ENCODE assay signal across 8 cellular contexts in the genomic region with DNA sequence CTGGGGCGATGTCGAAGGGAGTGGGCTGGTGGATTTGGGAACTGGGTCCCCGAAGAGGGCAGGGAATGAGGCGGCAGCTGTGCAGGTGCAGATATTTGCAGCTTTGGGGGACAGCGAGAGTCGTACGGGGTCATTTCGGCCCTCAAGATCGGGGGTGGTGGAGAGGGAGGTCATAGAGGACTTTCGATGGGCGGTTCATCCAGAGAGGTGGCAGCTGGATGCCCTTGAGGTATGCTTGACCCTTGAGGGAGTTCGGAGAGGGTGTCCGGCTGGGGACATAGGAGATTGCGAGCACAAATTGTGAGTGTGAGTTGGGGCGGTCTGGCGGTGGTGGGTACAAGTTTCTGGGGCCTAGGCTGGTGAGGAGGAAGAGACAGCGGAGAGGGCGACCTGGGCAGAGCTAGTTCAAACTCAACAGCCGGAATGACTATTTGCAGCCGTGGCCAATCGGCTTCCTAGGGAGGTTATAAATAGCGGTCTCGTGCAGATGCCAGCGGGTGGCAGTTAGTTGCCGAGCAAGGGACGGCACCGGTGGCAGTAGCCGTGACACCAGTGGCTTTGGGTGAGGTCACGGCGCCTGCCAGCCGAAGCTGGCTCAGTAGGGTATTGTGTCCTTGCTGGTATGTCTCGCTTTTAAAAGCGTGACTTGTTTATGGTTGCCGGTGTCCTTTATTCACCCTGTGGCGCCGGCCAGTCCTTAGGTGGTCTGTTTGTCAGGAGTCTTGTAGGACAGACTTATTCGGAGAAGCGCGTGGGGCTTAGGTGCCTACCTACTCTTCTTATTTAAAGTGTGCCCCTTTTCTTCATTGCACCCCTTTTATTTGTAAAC. TPM values are rescaled to one million over a fixed set of nuclear protein-coding genes. Genes with fewer than 3 reads are reported as not detected.
A peak's percentile ranks its signal among the peaks of the same experiment; 100 is the strongest.
DNase-seq lines count a peak whose midpoint lies in the region; ATAC-seq and TF ChIP-seq lines count a peak whose summit lies in the region.

No MANE protein-coding gene starts in this region.

- no peaks in the 10 kb centered on the region for H3K9me3 ChIP-seq in subcutaneous abdominal adipose tissue (ENCODE audit: control insufficient read depth in 5 of 5, low read length in 5 of 5)

- H3K27ac Mint-ChIP-seq in Calu3 (ENCODE audit: unreplicated experiment) (peak overlapping the region; percentile 53), neural crest cell (ENCODE audit: unreplicated experiment) (peak overlapping the region; percentile 32)
- peak overlapping the region; percentile 82 for H3K27ac Mint-ChIP-seq in activated T-helper 2 cell treated with anti-CD3 and anti-CD28 coated beads, Interferon-gamma antibody, Interleukin-2, Interleukin-4, amounts not matched to agents 10 μg/mL and 5 μg/mL and 100 μg/mL, durations not matched to agents 14 hours and 24 hours and 36 hours

- peaks cover 0 to 4% (median 0%) of the 10 kb centered on the region in 5 donors for H3K36me3 ChIP-seq in subcutaneous abdominal adipose tissue (ENCODE audit: control insufficient read depth in 5 of 5, insufficient read depth in 5 of 5, low read length in 5 of 5)

- H3K9me3 Mint-ChIP-seq in Calu3 (ENCODE audit: low read depth, unreplicated experiment) (peaks cover 2% of the 10 kb centered on the region), neural crest cell (no peaks in the 10 kb centered on the region)
- peaks cover 11% of the 10 kb centered on the region for H3K9me3 Mint-ChIP-seq in activated T-helper 2 cell treated with anti-CD3 and anti-CD28 coated beads, Interferon-gamma antibody, Interleukin-2, Interleukin-4, amounts not matched to agents 10 μg/mL and 5 μg/mL and 100 μg/mL, durations not matched to agents 14 hours and 24 hours and 36 hours

- intact Hi-C loops in Calu3 (cut with micrococcal nuclease; ENCODE audit: unreplicated experiment) = loop anchor here (5.0 kb wide), 1 partner anchor 46 kb away; the partner anchor contains the start of gene PAIP1
- intact Hi-C loops in activated T-helper 2 cell treated with anti-CD3 and anti-CD28 coated beads, Interferon-gamma antibody, Interleukin-2, Interleukin-4, amounts not matched to agents 10 μg/mL and 5 μg/mL and 100 μg/mL, durations not matched to agents 14 hours and 24 hours and 36 hours (cut with micrococcal nuclease) = loop anchor here (1.0 to 10.0 kb wide), 6 partner anchors 47 to 653 kb away; partner anchors contain the start of gene HMGCS1

- peak overlapping the region; percentile 72 to 100 (median 92) for H3K4me3 ChIP-seq in subcutaneous abdominal adipose tissue (ENCODE audit: low read depth in 1 of 5, low read length in 5 of 5)

- CTCF ChIA-PET in Calu3 (lab: Charles Lee) = interaction anchor here (0.6 to 1.2 kb wide), 4 partner anchors 25 to 1621 kb away, joined by 3 to 5 read pairs (median 3); partner anchors contain the start of gene TMEM267

- no peaks in the 10 kb centered on the region for H3K27me3 ChIP-seq in subcutaneous abdominal adipose tissue (ENCODE audit: control insufficient read depth in 5 of 5, insufficient read depth in 4 of 5, low read length in 5 of 5)

- H3K4me1 ChIP-seq in subcutaneous abdominal adipose tissue (ENCODE audit: control insufficient read depth in 5 of 5, insufficient read depth in 5 of 5, low read length in 5 of 5) = peaks cover 0 to 42% (median 32%) of the 10 kb centered on the region in 5 donors

- no peaks in the 10 kb centered on the region for H3K27me3 Mint-ChIP-seq in Calu3 (ENCODE audit: unreplicated experiment)
- H3K27me3 Mint-ChIP-seq in activated T-helper 2 cell treated with anti-CD3 and anti-CD28 coated beads, Interferon-gamma antibody, Interleukin-2, Interleukin-4, amounts not matched to agents 10 μg/mL and 5 μg/mL and 100 μg/mL, durations not matched to agents 14 hours and 24 hours and 36 hours (ENCODE audit: low read depth) = no peaks in the 10 kb centered on the region
- H3K27me3 Mint-ChIP-seq in neural crest cell (ENCODE audit: low read depth) = no peaks in the 10 kb centered on the region

- DNase-seq in Calu3 (peak; percentile 64), HuH-7.5 (ENCODE audit: low spot score) (peak; percentile 31), RPMI7951 (ENCODE audit: low read depth) (peak; percentile 66), fibroblast of the conjunctiva (ENCODE audit: low read depth) (peak; percentile 5), neural crest cell (ENCODE audit: low read depth, low spot score) (peak; percentile 18)
- DNase-seq in activated T-helper 2 cell treated with anti-CD3 and anti-CD28 coated beads, Interferon-gamma antibody, Interleukin-2, Interleukin-4, amounts not matched to agents 10 μg/mL and 5 μg/mL and 100 μg/mL, durations not matched to agents 14 hours and 24 hours and 36 hours (ENCODE audit: low spot score) = peak; percentile 61

- H3K4me3 Mint-ChIP-seq in Calu3 (ENCODE audit: low read depth, unreplicated experiment) (peak overlapping the region; percentile 89), neural crest cell (peak overlapping the region; percentile 93)
- H3K4me3 Mint-ChIP-seq in activated T-helper 2 cell treated with anti-CD3 and anti-CD28 coated beads, Interferon-gamma antibody, Interleukin-2, Interleukin-4, amounts not matched to agents 10 μg/mL and 5 μg/mL and 100 μg/mL, durations not matched to agents 14 hours and 24 hours and 36 hours (ENCODE audit: low read depth) = peak overlapping the region; percentile 87

- ATAC-seq in GM21423 (IDR thresholded peaks at IDR 0.05; ENCODE audit: unreplicated experiment) = peak; percentile 48

- H3K4me1 Mint-ChIP-seq in Calu3 (ENCODE audit: low read depth, unreplicated experiment) = peaks cover 9% of the 10 kb centered on the region
- H3K4me1 Mint-ChIP-seq in activated T-helper 2 cell treated with anti-CD3 and anti-CD28 coated beads, Interferon-gamma antibody, Interleukin-2, Interleukin-4, amounts not matched to agents 10 μg/mL and 5 μg/mL and 100 μg/mL, durations not matched to agents 14 hours and 24 hours and 36 hours (ENCODE audit: low read depth) = peaks cover 25% of the 10 kb centered on the region
- peaks cover 30% of the 10 kb centered on the region for H3K4me1 Mint-ChIP-seq in neural crest cell

- H3K27ac ChIP-seq in subcutaneous abdominal adipose tissue (ENCODE audit: low read depth, low read length) = peak overlapping the region; percentile 87

- no peak for TF ChIP-seq CTCF in Calu3 (IDR thresholded peaks at IDR 0.05; ENCODE audit: unreplicated experiment)
- no peak for TF ChIP-seq CTCF in neural crest cell (conservative IDR thresholded peaks at IDR 0.05)

- BruUV-seq in Calu3 (replicated peaks; lab: Mats Ljungman, UMichigan) = no TSS peak

- peaks cover 29% of the 10 kb centered on the region for H3K36me3 Mint-ChIP-seq in Calu3 (ENCODE audit: insufficient read depth, unreplicated experiment)
- peaks cover 47% of the 10 kb centered on the region for H3K36me3 Mint-ChIP-seq in activated T-helper 2 cell treated with anti-CD3 and anti-CD28 coated beads, Interferon-gamma antibody, Interleukin-2, Interleukin-4, amounts not matched to agents 10 μg/mL and 5 μg/mL and 100 μg/mL, durations not matched to agents 14 hours and 24 hours and 36 hours (ENCODE audit: low read depth)
- H3K36me3 Mint-ChIP-seq in neural crest cell (ENCODE audit: low read depth) = peaks cover 12% of the 10 kb centered on the region

- peak overlapping the region; percentile 83 to 97 (median 94) for H3K9ac ChIP-seq in subcutaneous abdominal adipose tissue (ENCODE audit: low read length in 5 of 5)

RNA-seq across cellular contexts. Expression of gene NNT, which starts 0.8 kb away (rescaled TPM):
- 61.7 and 72.4 TPM in 2 replicates for total RNA-seq in Calu3 (2022)
- total RNA-seq in RPMI7951 (2014; rRNA removed; shearing (Covaris generic)) = 35.2 and 44.0 TPM in 2 replicates
- total RNA-seq in activated T-helper 2 cell treated with anti-CD3 and anti-CD28 coated beads, Interferon-gamma antibody, Interleukin-2, Interleukin-4, amounts not matched to agents 10 μg/mL and 5 μg/mL and 100 μg/mL, durations not matched to agents 14 hours and 24 hours and 36 hours = 64.1 and 64.8 TPM in 2 replicates
- total RNA-seq in neural crest cell = 72.7 and 77.3 TPM in 2 replicates

RNA-seq across cellular contexts. Expression of gene PAIP1, which starts 46.9 kb away (rescaled TPM):
- total RNA-seq in Calu3 (2022) = 88.8 and 97.4 TPM in 2 replicates
- 114 and 123 TPM in 2 replicates for total RNA-seq in RPMI7951 (2014; rRNA removed; shearing (Covaris generic))
- 56.8 and 58.0 TPM in 2 replicates for total RNA-seq in activated T-helper 2 cell treated with anti-CD3 and anti-CD28 coated beads, Interferon-gamma antibody, Interleukin-2, Interleukin-4, amounts not matched to agents 10 μg/mL and 5 μg/mL and 100 μg/mL, durations not matched to agents 14 hours and 24 hours and 36 hours
- 111 and 112 TPM in 2 replicates for total RNA-seq in neural crest cell

Comparison
In these comparisons a context has a peak if more than half of its experiments do, and no peak if none do; other contexts are left out.
1. Peak in every context shown above with its lines: DNase-seq, ATAC-seq, H3K4me3 ChIP-seq and H3K27ac ChIP-seq.
2. DNase-seq: peak in every context shown above with its lines; median percentile 66 in RPMI7951; 64 in Calu3; 61 in activated T-helper 2 cell treated with anti-CD3 and anti-CD28 coated beads, Interferon-gamma antibody, Interleukin-2, Interleukin-4, amounts not matched to agents 10 μg/mL and 5 μg/mL and 100 μg/mL, durations not matched to agents 14 hours and 24 hours and 36 hours; 31 in HuH-7.5; 18 in neural crest cell; 5 in fibroblast of the conjunctiva.
3. H3K27ac Mint-ChIP-seq: peak in every context shown above with its lines; median percentile 82 in activated T-helper 2 cell treated with anti-CD3 and anti-CD28 coated beads, Interferon-gamma antibody, Interleukin-2, Interleukin-4, amounts not matched to agents 10 μg/mL and 5 μg/mL and 100 μg/mL, durations not matched to agents 14 hours and 24 hours and 36 hours; 53 in Calu3; 32 in neural crest cell.